In the genomic region with DNA sequence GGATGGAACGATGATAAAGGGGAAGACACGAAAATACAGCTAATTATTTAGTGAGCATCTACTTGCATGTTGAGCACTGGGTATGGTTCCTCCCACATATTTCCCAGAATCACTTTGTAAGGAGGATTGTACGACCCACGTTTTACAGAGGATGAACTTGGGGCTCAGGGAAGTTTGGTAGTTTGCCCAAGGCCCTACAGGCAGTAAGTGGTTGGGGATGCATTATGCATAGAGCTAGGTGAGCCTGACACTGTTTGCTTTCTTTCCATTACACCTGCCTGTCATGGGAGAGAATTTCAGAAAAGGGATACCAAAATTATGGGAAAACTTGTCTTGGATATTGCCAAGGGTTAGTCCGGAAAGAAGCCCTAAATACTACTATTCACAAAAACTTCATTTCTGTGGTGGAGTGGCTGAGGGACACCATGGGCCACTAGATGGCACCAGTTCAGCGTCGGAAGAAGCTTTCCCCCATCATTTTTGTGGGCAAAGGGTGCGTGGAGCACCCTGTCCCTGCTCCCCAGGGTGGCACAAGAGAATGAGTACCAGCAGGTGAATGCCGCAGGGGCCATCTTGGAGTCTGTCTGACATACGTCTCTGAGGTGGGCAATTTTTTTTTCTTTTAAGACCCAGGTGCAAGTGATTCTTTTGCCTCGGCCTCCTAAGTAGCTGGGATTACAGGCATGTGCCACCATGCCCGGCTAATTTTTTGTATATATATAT, we compare ENCODE assay signal across 8 cellular contexts. TPM values are rescaled to one million over a fixed set of nuclear protein-coding genes. Genes with fewer than 3 reads are reported as not detected.
A peak's percentile ranks its signal among the peaks of the same experiment; 100 is the strongest.
DNase-seq lines count a peak whose midpoint lies in the region; ATAC-seq, FAIRE-seq and TF ChIP-seq lines count a peak whose summit lies in the region.

No MANE protein-coding gene starts in this region.

- no peaks in the 10 kb centered on the region for H3K9me3 ChIP-seq in lower lobe of right lung

- H3K27ac ChIP-seq in lower lobe of right lung, result no peak overlapping the region

- DNase-seq in 8988T, result peak; percentile 48
- no peak for DNase-seq in GM18507 (ENCODE audit: extremely low spot score, insufficient read length, low read depth)
- DNase-seq in NCI-H2171 (lab: John Stamatoyannopoulos, UW), result peak; percentile 90
- DNase-seq in activated CD4-positive, CD25-positive, alpha-beta regulatory T cell treated with anti-CD3 and anti-CD28 coated beads, Interleukin-2, amount 50 U/mL, for 16 hours (ENCODE audit: low read depth, low spot score), result peak; percentile 28
- DNase-seq in cerebellum (ENCODE audit: low spot score), result peak; percentile 47
- no peak for DNase-seq in lower lobe of right lung
- DNase-seq in stimulated activated CD8-positive, alpha-beta memory T cell treated with anti-CD3 and anti-CD28 coated beads, Interleukin-7, amount 100 ng/mL, for 24 hours (ENCODE audit: low read depth), result peak; percentile 17

- ATAC-seq in lower lobe of right lung, result peak; percentile 83 to 84
- ATAC-seq in HG02884 (IDR thresholded peaks at IDR 0.05; ENCODE audit: unreplicated experiment), result no peak

- intact Hi-C loops in lower lobe of right lung (cut with DNase I), result no loop called here

- H3K4me3 ChIP-seq in lower lobe of right lung, result no peak overlapping the region

- peak; percentile 86 for FAIRE-seq in GM18507 (lab: Jason Lieb, UNC)

- peak; percentile 82 for TF ChIP-seq CTCF in lower lobe of right lung (IDR thresholded peaks at IDR 0.05)

- no peaks in the 10 kb centered on the region for H3K4me1 ChIP-seq in lower lobe of right lung

- H3K27me3 ChIP-seq in lower lobe of right lung (ENCODE audit: low read depth), result no peaks in the 10 kb centered on the region

- H3K36me3 ChIP-seq in lower lobe of right lung, result no peaks in the 10 kb centered on the region

RNA-seq across cellular contexts. Expression of a gene that starts 18.3 kb away (rescaled TPM):
- total RNA-seq in cerebellum, result 972 TPM
- 1,194 TPM for total RNA-seq in lower lobe of right lung

RNA-seq across cellular contexts. Expression of a gene that starts 23.5 kb away (rescaled TPM):
- 52.3 TPM for total RNA-seq in cerebellum
- total RNA-seq in lower lobe of right lung, result 60.6 TPM

RNA-seq across cellular contexts. Expression of a gene that starts 50.1 kb away (rescaled TPM):
- total RNA-seq in cerebellum, result 67.4 TPM
- total RNA-seq in lower lobe of right lung, result 64.5 TPM

RNA-seq across cellular contexts. Expression of a gene that starts 51.3 kb away (rescaled TPM):
- total RNA-seq in cerebellum (10.0 TPM), lower lobe of right lung (3.7 TPM)

Comparison
In these comparisons a context has a peak if more than half of its experiments do, and no peak if none do; other contexts are left out.
1. DNase-seq: peak in 8988T (single experiment), NCI-H2171 (single experiment), activated CD4-positive, CD25-positive, alpha-beta regulatory T cell treated with anti-CD3 and anti-CD28 coated beads, Interleukin-2, amount 50 U/mL, for 16 hours (single experiment), cerebellum (single experiment) and stimulated activated CD8-positive, alpha-beta memory T cell treated with anti-CD3 and anti-CD28 coated beads, Interleukin-7, amount 100 ng/mL, for 24 hours (single experiment); none in GM18507 (single experiment) and lower lobe of right lung (single experiment).